In the genomic region with DNA sequence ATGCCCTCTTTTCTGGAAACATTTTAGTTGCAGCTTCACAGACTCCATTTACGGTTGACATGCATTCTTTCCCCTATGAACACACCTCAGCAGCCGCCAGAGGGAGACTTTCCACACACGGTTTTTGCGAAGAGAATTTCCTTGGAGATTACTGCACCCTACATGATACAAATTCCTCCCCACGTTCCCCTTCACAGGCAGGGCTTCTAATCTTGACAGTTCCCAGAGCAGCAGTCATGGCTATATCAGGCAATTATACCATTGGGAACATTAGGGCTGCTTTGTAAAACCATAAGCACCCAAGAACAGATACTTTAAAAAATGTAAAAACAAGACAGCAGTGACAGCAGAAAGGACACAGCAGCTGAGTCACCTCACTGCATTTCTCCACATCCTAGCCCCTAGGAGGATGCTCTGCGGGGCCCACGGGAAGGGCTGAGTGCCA, we compare ENCODE assay signal across 1 cellular context.
TF ChIP-seq lines count a peak whose summit lies in the region.

No MANE protein-coding gene starts in this region.

TF ChIP-seq in K562, 482 proteins besides CTCF, POLR2A, EP300 and RAD21 (continued from another document):
- TF ChIP-seq GTF2B (IDR thresholded peaks at IDR 0.05; ENCODE audit: extremely low read depth, insufficient read length) (no peak), CAMTA2 (CRISPR knock-in tag; conservative IDR thresholded peaks at IDR 0.05) (no peak), ETV5 (CRISPR knock-in tag; IDR thresholded peaks at IDR 0.05; ENCODE audit: low read depth) (no peak), BHLHE40 (IDR thresholded peaks at IDR 0.05; ENCODE audit: low read length) (peak; percentile 39; the same call in 1 of the 2 replicates), EP400 (IDR thresholded peaks at IDR 0.05) (no peak), ARNT (IDR thresholded peaks at IDR 0.05) (peak in 1 of 2 experiments; percentile 70; a peak in 1 of 4 replicates), ZNF146 (CRISPR knock-in tag; IDR thresholded peaks at IDR 0.05; ENCODE audit: unreplicated experiment) (no peak), ATF7 (IDR thresholded peaks at IDR 0.05) (0 out of 2 replicates have a peak, but pooled peaks have one; percentile 35), SREBF1 (IDR thresholded peaks at IDR 0.05; ENCODE audit: borderline replicate concordance, low read depth, low read length) (no peak), RB1 (IDR thresholded peaks at IDR 0.05; ENCODE audit: low read depth) (0 out of 2 replicates have a peak, but pooled peaks have one; percentile 30), NBN (IDR thresholded peaks at IDR 0.05; ENCODE audit: low read depth) (peak; percentile 74), RBM34 (IDR thresholded peaks at IDR 0.05; ENCODE audit: borderline replicate concordance, insufficient read depth, low read length) (no peak), ESRRA (IDR thresholded peaks at IDR 0.05; ENCODE audit: borderline replicate concordance, low read depth) (no peak), CTCFL (IDR thresholded peaks at IDR 0.05; ENCODE audit: borderline replicate concordance, insufficient read depth, low read depth, low read length, poor library complexity, severe bottlenecking) (peak; percentile 70), TRIM24 (IDR thresholded peaks at IDR 0.05) (no peak), ZNF184 (CRISPR knock-in tag; IDR thresholded peaks at IDR 0.05) (no peak), BCOR (IDR thresholded peaks at IDR 0.05) (0 out of 2 replicates have a peak, but pooled peaks have one; percentile 9)
- TF ChIP-seq, protein P1, sequence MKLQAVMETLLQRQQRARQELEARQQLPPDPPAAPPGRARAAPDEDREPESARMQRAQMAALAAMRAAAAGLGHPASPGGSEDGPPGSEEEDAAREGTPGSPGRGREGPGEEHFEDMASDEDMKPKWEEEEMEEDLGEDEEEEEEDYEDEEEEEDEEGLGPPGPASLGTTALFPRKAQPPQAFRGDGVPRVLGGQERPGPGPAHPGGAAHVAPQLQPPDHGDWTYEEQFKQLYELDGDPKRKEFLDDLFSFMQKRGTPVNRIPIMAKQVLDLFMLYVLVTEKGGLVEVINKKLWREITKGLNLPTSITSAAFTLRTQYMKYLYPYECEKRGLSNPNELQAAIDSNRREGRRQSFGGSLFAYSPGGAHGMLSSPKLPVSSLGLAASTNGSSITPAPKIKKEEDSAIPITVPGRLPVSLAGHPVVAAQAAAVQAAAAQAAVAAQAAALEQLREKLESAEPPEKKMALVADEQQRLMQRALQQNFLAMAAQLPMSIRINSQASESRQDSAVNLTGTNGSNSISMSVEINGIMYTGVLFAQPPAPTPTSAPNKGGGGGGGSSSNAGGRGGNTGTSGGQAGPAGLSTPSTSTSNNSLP (IDR thresholded peaks at IDR 0.05; ENCODE audit: borderline replicate concordance, low read depth, low read length), result 0 out of 2 replicates have a peak, but pooled peaks have one; percentile 40
- TF ChIP-seq, protein P2, sequence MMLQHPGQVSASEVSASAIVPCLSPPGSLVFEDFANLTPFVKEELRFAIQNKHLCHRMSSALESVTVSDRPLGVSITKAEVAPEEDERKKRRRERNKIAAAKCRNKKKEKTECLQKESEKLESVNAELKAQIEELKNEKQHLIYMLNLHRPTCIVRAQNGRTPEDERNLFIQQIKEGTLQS (IDR thresholded peaks at IDR 0.05), result no peak; the same call in none of the 2 replicates
- TF ChIP-seq, protein P2 (CRISPR knock-in tag; conservative IDR thresholded peaks at IDR 0.05), result 0 out of 2 replicates have a peak, but pooled peaks have one; percentile 64
- TF ChIP-seq, protein P3, sequence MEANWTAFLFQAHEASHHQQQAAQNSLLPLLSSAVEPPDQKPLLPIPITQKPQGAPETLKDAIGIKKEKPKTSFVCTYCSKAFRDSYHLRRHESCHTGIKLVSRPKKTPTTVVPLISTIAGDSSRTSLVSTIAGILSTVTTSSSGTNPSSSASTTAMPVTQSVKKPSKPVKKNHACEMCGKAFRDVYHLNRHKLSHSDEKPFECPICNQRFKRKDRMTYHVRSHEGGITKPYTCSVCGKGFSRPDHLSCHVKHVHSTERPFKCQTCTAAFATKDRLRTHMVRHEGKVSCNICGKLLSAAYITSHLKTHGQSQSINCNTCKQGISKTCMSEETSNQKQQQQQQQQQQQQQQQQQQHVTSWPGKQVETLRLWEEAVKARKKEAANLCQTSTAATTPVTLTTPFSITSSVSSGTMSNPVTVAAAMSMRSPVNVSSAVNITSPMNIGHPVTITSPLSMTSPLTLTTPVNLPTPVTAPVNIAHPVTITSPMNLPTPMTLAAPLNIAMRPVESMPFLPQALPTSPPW (CRISPR knock-in tag; IDR thresholded peaks at IDR 0.05), result no peak
- TF ChIP-seq, protein P4, sequence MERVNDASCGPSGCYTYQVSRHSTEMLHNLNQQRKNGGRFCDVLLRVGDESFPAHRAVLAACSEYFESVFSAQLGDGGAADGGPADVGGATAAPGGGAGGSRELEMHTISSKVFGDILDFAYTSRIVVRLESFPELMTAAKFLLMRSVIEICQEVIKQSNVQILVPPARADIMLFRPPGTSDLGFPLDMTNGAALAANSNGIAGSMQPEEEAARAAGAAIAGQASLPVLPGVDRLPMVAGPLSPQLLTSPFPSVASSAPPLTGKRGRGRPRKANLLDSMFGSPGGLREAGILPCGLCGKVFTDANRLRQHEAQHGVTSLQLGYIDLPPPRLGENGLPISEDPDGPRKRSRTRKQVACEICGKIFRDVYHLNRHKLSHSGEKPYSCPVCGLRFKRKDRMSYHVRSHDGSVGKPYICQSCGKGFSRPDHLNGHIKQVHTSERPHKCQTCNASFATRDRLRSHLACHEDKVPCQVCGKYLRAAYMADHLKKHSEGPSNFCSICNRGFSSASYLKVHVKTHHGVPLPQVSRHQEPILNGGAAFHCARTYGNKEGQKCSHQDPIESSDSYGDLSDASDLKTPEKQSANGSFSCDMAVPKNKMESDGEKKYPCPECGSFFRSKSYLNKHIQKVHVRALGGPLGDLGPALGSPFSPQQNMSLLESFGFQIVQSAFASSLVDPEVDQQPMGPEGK (CRISPR knock-in tag; IDR thresholded peaks at IDR 0.05; ENCODE audit: borderline replicate concordance), result no peak
- TF ChIP-seq, protein P5, sequence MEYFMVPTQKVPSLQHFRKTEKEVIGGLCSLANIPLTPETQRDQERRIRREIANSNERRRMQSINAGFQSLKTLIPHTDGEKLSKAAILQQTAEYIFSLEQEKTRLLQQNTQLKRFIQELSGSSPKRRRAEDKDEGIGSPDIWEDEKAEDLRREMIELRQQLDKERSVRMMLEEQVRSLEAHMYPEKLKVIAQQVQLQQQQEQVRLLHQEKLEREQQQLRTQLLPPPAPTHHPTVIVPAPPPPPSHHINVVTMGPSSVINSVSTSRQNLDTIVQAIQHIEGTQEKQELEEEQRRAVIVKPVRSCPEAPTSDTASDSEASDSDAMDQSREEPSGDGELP (CRISPR knock-in tag; IDR thresholded peaks at IDR 0.05; ENCODE audit: borderline replicate concordance), result peak; percentile 35; the same call in 1 of the 2 replicates
TF ChIP-seq in K562: peak in this region for 44.
